ENCODE assay signal across 24 cellular contexts in the genomic region with DNA sequence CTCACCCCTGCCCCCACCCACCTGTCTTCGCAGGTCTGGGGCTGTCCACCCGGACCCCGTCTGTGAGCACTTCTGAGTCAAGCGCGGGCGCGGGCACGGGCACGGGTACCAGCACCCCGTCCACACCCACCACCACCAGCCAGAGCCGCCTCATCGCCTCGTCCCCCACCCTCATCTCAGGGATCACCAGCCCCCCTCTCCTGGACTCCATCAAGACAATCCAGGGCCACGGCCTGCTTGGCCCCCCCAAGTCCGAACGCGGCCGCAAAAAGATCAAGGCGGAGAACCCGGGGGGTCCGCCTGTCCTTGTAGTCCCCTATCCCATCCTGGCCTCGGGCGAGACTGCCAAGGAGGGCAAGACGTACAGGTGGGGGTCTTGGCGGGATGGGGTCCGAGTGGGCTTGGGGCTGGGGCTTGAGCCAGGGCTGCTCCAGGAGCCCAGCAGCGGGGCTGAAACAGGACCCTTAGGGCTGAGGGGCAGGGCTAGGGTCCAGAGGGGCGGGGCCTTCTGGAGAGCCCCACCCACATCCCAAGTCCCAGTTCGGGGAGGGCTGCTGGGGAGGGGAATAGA. TPM values are rescaled to one million over a fixed set of nuclear protein-coding genes. Genes with fewer than 3 reads are reported as not detected.
"Had no signal": no experiment of that assay in that cellular context is flagged by ENCODE, and none has a peak within 500 bp of the region (broad histone marks: within the 10 kb centered on the region; RNA-seq: fewer than 3 reads in every experiment).

No MANE protein-coding gene starts in this region.

- H3K27me3 Mint-ChIP-seq: activated naive CD8-positive, alpha-beta T cell treated with anti-CD3 and anti-CD28 coated beads, Interleukin-2, amount 50 U/mL, for 24 hours; central memory CD8-positive, alpha-beta T cell; stimulated activated naive B cell treated with anti-CD40 and anti-IgM and Interleukin-4, amounts not matched to agents 10 μg/mL and 1 μg/mL and 100 μg/mL, for 72 hours had no signal

- DNase-seq: activated CD4-positive, alpha-beta T cell treated with anti-CD3 and anti-CD28 coated beads, Interleukin-2, amount 50 U/mL, for 48 hours; activated naive CD4-positive, alpha-beta T cell; activated naive CD8-positive, alpha-beta T cell treated with anti-CD3 and anti-CD28 coated beads, Interleukin-2, amount 50 U/mL, for 24 hours; activated T-cell treated with anti-CD3 and anti-CD28 coated beads for 4 hours; anterior cingulate cortex; brain microvascular endothelial cell; erythroblast; hypothalamus; kidney; mammary epithelial cell; midbrain; stimulated activated naive B cell treated with anti-CD40 and anti-IgM and Interleukin-4, amounts not matched to agents 10 μg/mL and 1 μg/mL and 100 μg/mL, for 72 hours; SW 1271; T-helper 2 cell; WERI-Rb-1 had no signal

- H3K4me1 Mint-ChIP-seq: activated naive CD8-positive, alpha-beta T cell treated with anti-CD3 and anti-CD28 coated beads, Interleukin-2, amount 50 U/mL, for 24 hours; central memory CD8-positive, alpha-beta T cell; stimulated activated naive B cell treated with anti-CD40 and anti-IgM and Interleukin-4, amounts not matched to agents 10 μg/mL and 1 μg/mL and 100 μg/mL, for 72 hours had no signal

- ATAC-seq: activated naive CD8-positive, alpha-beta T cell treated with anti-CD3 and anti-CD28 coated beads, Interleukin-2, amount 50 U/mL, for 24 hours; left lung; psoas muscle; stimulated activated naive B cell treated with anti-CD40 and anti-IgM and Interleukin-4, amounts not matched to agents 10 μg/mL and 1 μg/mL and 100 μg/mL, for 72 hours had no signal

- H3K27ac Mint-ChIP-seq: activated naive CD8-positive, alpha-beta T cell treated with anti-CD3 and anti-CD28 coated beads, Interleukin-2, amount 50 U/mL, for 24 hours; activated T-helper 1 cell treated with anti-CD3 and anti-CD28 coated beads, Interleukin-12 subunit alpha, Interleukin-12 subunit beta, Interleukin-2, Interleukin-4 antibody, amounts not matched to agents 30 ng/mL and 10 ng/mL and 1 ng/mL, durations not matched to agents 14 hours and 24 hours and 36 hours; stimulated activated naive B cell treated with anti-CD40 and anti-IgM and Interleukin-4, amounts not matched to agents 10 μg/mL and 1 μg/mL and 100 μg/mL, for 72 hours had no signal

- H3K4me3 ChIP-seq: coronary artery, left lung, psoas muscle, tibial artery had no signal

- H3K9me3 Mint-ChIP-seq: activated naive CD8-positive, alpha-beta T cell treated with anti-CD3 and anti-CD28 coated beads, Interleukin-2, amount 50 U/mL, for 24 hours; activated T-helper 1 cell treated with anti-CD3 and anti-CD28 coated beads, Interleukin-12 subunit alpha, Interleukin-12 subunit beta, Interleukin-2, Interleukin-4 antibody, amounts not matched to agents 30 ng/mL and 10 ng/mL and 1 ng/mL, durations not matched to agents 14 hours and 24 hours and 36 hours; central memory CD8-positive, alpha-beta T cell; neural crest cell; stimulated activated naive B cell treated with anti-CD40 and anti-IgM and Interleukin-4, amounts not matched to agents 10 μg/mL and 1 μg/mL and 100 μg/mL, for 72 hours had no signal

- H3K27me3 ChIP-seq: brain microvascular endothelial cell, left lung, tibial artery had no signal

- H3K9me3 ChIP-seq: left lung, psoas muscle, tibial artery had no signal

- H3K27ac ChIP-seq: brain microvascular endothelial cell, coronary artery, left lung, psoas muscle, tibial artery, WERI-Rb-1 had no signal

- H3K4me1 ChIP-seq: psoas muscle had no signal

- H3K4me3 Mint-ChIP-seq: activated naive CD8-positive, alpha-beta T cell treated with anti-CD3 and anti-CD28 coated beads, Interleukin-2, amount 50 U/mL, for 24 hours; activated T-helper 1 cell treated with anti-CD3 and anti-CD28 coated beads, Interleukin-12 subunit alpha, Interleukin-12 subunit beta, Interleukin-2, Interleukin-4 antibody, amounts not matched to agents 30 ng/mL and 10 ng/mL and 1 ng/mL, durations not matched to agents 14 hours and 24 hours and 36 hours; central memory CD8-positive, alpha-beta T cell; neural crest cell; stimulated activated naive B cell treated with anti-CD40 and anti-IgM and Interleukin-4, amounts not matched to agents 10 μg/mL and 1 μg/mL and 100 μg/mL, for 72 hours had no signal

RNA-seq across cellular contexts. Expression of a gene that starts 40.7 kb away (rescaled TPM):
- total RNA-seq: activated T-helper 1 cell treated with anti-CD3 and anti-CD28 coated beads, Interleukin-12 subunit alpha, Interleukin-12 subunit beta, Interleukin-2, Interleukin-4 antibody, amounts not matched to agents 30 ng/mL and 10 ng/mL and 1 ng/mL, durations not matched to agents 14 hours and 24 hours and 36 hours; frontal cortex; kidney; left lung; mammary epithelial cell; neural crest cell; psoas muscle; subcutaneous adipose tissue had no signal
- polyA plus RNA-seq: mammary epithelial cell, psoas muscle had no signal
